24 cellular contexts compared by ENCODE assay signal in genomic region chrX:943035-943434, GRCh38.
"Had no signal": no experiment of that assay in that cellular context is flagged by ENCODE, and none has a peak within 500 bp of the region (broad histone marks: within the 10 kb centered on the region; RNA-seq: fewer than 3 reads in every experiment).

No MANE protein-coding gene starts in this region.

- H3K36me3 ChIP-seq: stomach, suprapubic skin, thoracic aorta, thyroid gland, tibial artery, tibial nerve, transverse colon, upper lobe of left lung, upper lobe of right lung, uterus, vagina had no signal

- H3K4me1 ChIP-seq: stomach, suprapubic skin, testis, thyroid gland, tibial artery, tibial nerve, transverse colon, upper lobe of left lung, upper lobe of right lung, uterus, vagina had no signal

- H3K9me3 ChIP-seq: suprapubic skin, testis, thoracic aorta, thyroid gland, transverse colon, upper lobe of left lung, upper lobe of right lung, uterus, vagina had no signal

- H3K27ac ChIP-seq: stomach, suprapubic skin, testis, thoracic aorta, thyroid gland, tibial artery, tibial nerve, transverse colon, upper lobe of left lung, upper lobe of right lung, uterus, vagina had no signal

- DNase-seq: stimulated activated CD4-positive, alpha-beta T cell treated with anti-CD3 and anti-CD28 coated beads, Interleukin-2, amount 100 ng/mL, for 48 hours; stimulated activated CD4-positive, alpha-beta T cell treated with anti-CD3 and anti-CD28 coated beads, Interleukin-4, amount 100 ng/mL, for 1 hour; stimulated activated CD4-positive, alpha-beta T cell treated with anti-CD3 and anti-CD28 coated beads, Interleukin-4, amount 100 ng/mL, for 24 hours; stimulated activated CD4-positive, alpha-beta T cell treated with anti-CD3 and anti-CD28 coated beads, Interleukin-4, amount 100 ng/mL, for 4 hours; stimulated activated CD8-positive, alpha-beta memory T cell treated with anti-CD3 and anti-CD28 coated beads, Interleukin-4, amount 100 ng/mL, for 48 hours; stimulated activated naive B cell treated with anti-CD40 and anti-IgM and Interleukin-4, amounts not matched to agents 10 μg/mL and 1 μg/mL and 100 μg/mL, for 72 hours; stimulated activated naive CD4-positive, alpha-beta T cell; stimulated activated naive CD4-positive, alpha-beta T cell treated with Interleukin-2 at 50 U/mL for 16 hours; stimulated activated naive CD8-positive, alpha-beta T cell treated with anti-CD3 and anti-CD28 coated beads, Interleukin-15, amount 100 ng/mL, for 72 hours; stimulated activated naive CD8-positive, alpha-beta T cell treated with anti-CD3 and anti-CD28 coated beads, Interleukin-15, Interleukin-2, amounts not matched to agents 100 U/mL and 50 U/mL, for 24 hours; stomach; substantia nigra; testis; thyroid gland; tibial artery; transverse colon; trophoblast cell; upper lobe of left lung; upper lobe of right lung; uterus had no signal

- H3K4me3 ChIP-seq: stomach, suprapubic skin, testis, thoracic aorta, thyroid gland, tibial artery, tibial nerve, transverse colon, upper lobe of left lung, upper lobe of right lung, uterus, vagina had no signal
